In the genomic region with DNA sequence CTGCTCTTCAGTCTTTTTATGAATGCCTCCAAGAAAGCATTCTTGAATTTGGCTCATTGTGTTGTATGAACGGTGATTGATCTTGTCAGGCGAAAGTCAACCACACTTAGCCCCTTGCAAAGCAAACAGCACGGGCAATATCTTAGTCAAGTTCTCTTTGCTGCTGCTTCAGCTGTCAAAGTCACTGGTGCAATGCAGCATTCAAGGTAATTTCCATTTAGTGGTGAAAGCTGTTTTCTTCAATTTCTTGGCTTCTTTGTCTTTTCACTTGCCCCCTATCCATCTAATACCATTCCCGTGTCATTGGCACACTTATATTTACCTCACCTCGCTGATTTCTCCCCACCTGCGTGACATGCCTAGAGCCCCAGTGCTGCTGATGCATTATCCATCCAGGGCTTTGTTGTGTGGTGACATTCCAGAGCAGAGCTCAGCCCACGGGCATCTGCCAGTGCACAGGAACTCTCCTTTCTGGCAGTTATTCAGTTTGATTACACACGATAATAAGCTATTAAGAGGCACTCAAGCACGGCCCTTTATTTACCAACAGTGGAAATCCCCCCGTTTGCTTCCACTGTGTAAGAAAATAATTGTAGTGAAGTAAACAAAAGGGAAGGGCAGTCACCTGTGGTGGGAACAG, we compare ENCODE assay signal across 20 cellular contexts.
DNase-seq lines count a peak whose midpoint lies in the region; ATAC-seq and TF ChIP-seq lines count a peak whose summit lies in the region.
"Had no signal": no experiment of that assay in that cellular context is flagged by ENCODE, and none has a peak within 500 bp of the region (broad histone marks: within the 10 kb centered on the region; RNA-seq: fewer than 3 reads in every experiment).

No MANE protein-coding gene starts in this region.

- no peaks in the 10 kb centered on the region for H3K27me3 ChIP-seq in mammary epithelial cell (ENCODE audit: insufficient read depth, low read length)
- peaks cover 18% of the 10 kb centered on the region for H3K27me3 ChIP-seq in RWPE2 (ENCODE audit: insufficient read depth, poor library complexity, severe bottlenecking)
- H3K27me3 ChIP-seq: BLaER1 treated with 17β-estradiol and CSF1 and Interleukin-3, amounts not matched to agents 10 nM and 100 nM; brain microvascular endothelial cell; colonic mucosa; heart left ventricle; uterus had no signal

- H3K36me3 ChIP-seq in mammary epithelial cell (ENCODE audit: insufficient read depth, low read length) (no peaks in the 10 kb centered on the region), RWPE2 (ENCODE audit: low read depth) (no peaks in the 10 kb centered on the region)
- H3K36me3 ChIP-seq: BLaER1 treated with 17β-estradiol and CSF1 and Interleukin-3, amounts not matched to agents 10 nM and 100 nM; brain microvascular endothelial cell; colonic mucosa; heart left ventricle; uterus had no signal

- no peak overlapping the region for H3K4me3 Mint-ChIP-seq in activated CD4-positive, alpha-beta memory T cell treated with anti-CD3 and anti-CD28 coated beads for 36 hours
- H3K4me3 Mint-ChIP-seq: immature natural killer cell had no signal

- POLR2A ChIA-PET in activated CD4-positive, alpha-beta memory T cell treated with anti-CD3 and anti-CD28 coated beads for 36 hours (lab: Charles Lee): no interaction called here

- H3K4me1 Mint-ChIP-seq in activated CD4-positive, alpha-beta memory T cell treated with anti-CD3 and anti-CD28 coated beads for 36 hours (ENCODE audit: low read depth): no peaks in the 10 kb centered on the region
- H3K4me1 Mint-ChIP-seq: immature natural killer cell had no signal

- H4K20me1 ChIP-seq in mammary epithelial cell (ENCODE audit: insufficient read depth, low read length): no peaks in the 10 kb centered on the region
- H4K20me1 ChIP-seq: BLaER1 treated with 17β-estradiol and CSF1 and Interleukin-3, amounts not matched to agents 10 nM and 100 nM had no signal

- H3K27ac ChIP-seq in mammary epithelial cell (ENCODE audit: insufficient read depth, low read depth, low read length) (no peak overlapping the region), RWPE2 (ENCODE audit: poor library complexity, severe bottlenecking) (no peak overlapping the region)
- H3K27ac ChIP-seq: BLaER1 treated with 17β-estradiol and CSF1 and Interleukin-3, amounts not matched to agents 10 nM and 100 nM; brain microvascular endothelial cell; colonic mucosa; heart left ventricle; KMS-11; uterus; VCaP had no signal

- no peak overlapping the region for H3K4me3 ChIP-seq in mammary epithelial cell (replicated peaks in 1 of 3; ENCODE audit: insufficient read depth in 1 of 3, low read depth in 2 of 3, low read length in 3 of 3)
- H3K4me3 ChIP-seq in RWPE2 (ENCODE audit: severe bottlenecking): no peak overlapping the region
- H3K4me3 ChIP-seq: BLaER1 treated with 17β-estradiol and CSF1 and Interleukin-3, amounts not matched to agents 10 nM and 100 nM; colonic mucosa; heart left ventricle; uterus had no signal

- intact Hi-C loops in mammary epithelial cell (cut with micrococcal nuclease): no loop called here
- intact Hi-C loops in activated CD4-positive, alpha-beta memory T cell treated with anti-CD3 and anti-CD28 coated beads for 36 hours (cut with micrococcal nuclease): no loop called here

- CTCF ChIA-PET in mammary epithelial cell (lab: Charles Lee; ENCODE audit: low non-redundant PET): no interaction called here
- CTCF ChIA-PET in activated CD4-positive, alpha-beta memory T cell treated with anti-CD3 and anti-CD28 coated beads for 36 hours (lab: Charles Lee): no interaction called here

- H3K36me3 Mint-ChIP-seq in activated CD4-positive, alpha-beta memory T cell treated with anti-CD3 and anti-CD28 coated beads for 36 hours: no peaks in the 10 kb centered on the region

- peaks cover 27% of the 10 kb centered on the region for H3K9me3 Mint-ChIP-seq in activated CD4-positive, alpha-beta memory T cell treated with anti-CD3 and anti-CD28 coated beads for 36 hours

- H3K9ac ChIP-seq in mammary epithelial cell (ENCODE audit: insufficient read depth, low read length): no peak overlapping the region
- H3K9ac ChIP-seq: BLaER1 treated with 17β-estradiol and CSF1 and Interleukin-3, amounts not matched to agents 10 nM and 100 nM; KMS-11 had no signal

- H3K27ac Mint-ChIP-seq in activated CD4-positive, alpha-beta memory T cell treated with anti-CD3 and anti-CD28 coated beads for 36 hours: no peak overlapping the region
- H3K27ac Mint-ChIP-seq: immature natural killer cell had no signal

- DNase-seq in T47D (ENCODE audit: low read depth in 1 of 2, low spot score in 1 of 2): peak; percentile 12 to 64
- DNase-seq in mammary epithelial cell: no peak
- DNase-seq in RWPE2 (ENCODE audit: low spot score): no peak
- DNase-seq in left kidney (ENCODE audit: low read depth, low spot score): peak; percentile 46
- no peak for DNase-seq in H4 (ENCODE audit: low spot score)
- no peak for DNase-seq in activated CD4-positive, alpha-beta memory T cell treated with anti-CD3 and anti-CD28 coated beads for 36 hours
- no peak for DNase-seq in T-helper 2 cell
- DNase-seq: activated effector memory CD4-positive, alpha-beta T cell treated with anti-CD3 and anti-CD28 coated beads, Interleukin-2, amount 50 U/mL, for 16 hours; brain microvascular endothelial cell; colonic mucosa; heart left ventricle; immature natural killer cell; NCI-H446 treated with DMSO at 0.1 percent for 48 hours; SHP77 treated with DMSO at 0.1 percent for 48 hours; stimulated activated CD4-positive, alpha-beta T cell treated with anti-CD3 and anti-CD28 coated beads, Interleukin-12 subunit alpha, Interleukin-12 subunit beta, amount 100 ng/mL, for 4 hours; uterus had no signal

- no peaks in the 10 kb centered on the region for H3K79me2 ChIP-seq in mammary epithelial cell (ENCODE audit: insufficient read depth, low read length)

- no peak overlapping the region for H3K4me2 ChIP-seq in mammary epithelial cell (ENCODE audit: insufficient read depth, low read depth, low read length)
- H3K4me2 ChIP-seq: BLaER1 treated with 17β-estradiol and CSF1 and Interleukin-3, amounts not matched to agents 10 nM and 100 nM; KMS-11 had no signal

- H3K4me1 ChIP-seq in mammary epithelial cell (ENCODE audit: insufficient read depth, low read length) (no peaks in the 10 kb centered on the region), RWPE2 (ENCODE audit: insufficient read depth, poor library complexity, severe bottlenecking) (no peaks in the 10 kb centered on the region)
- H3K4me1 ChIP-seq: colonic mucosa, heart left ventricle, uterus had no signal

- H3K9me3 ChIP-seq in mammary epithelial cell (replicated peaks; ENCODE audit: insufficient read depth, low read length): peaks cover 25% of the 10 kb centered on the region
- no peaks in the 10 kb centered on the region for H3K9me3 ChIP-seq in RWPE2 (ENCODE audit: severe bottlenecking)
- H3K9me3 ChIP-seq: BLaER1 treated with 17β-estradiol and CSF1 and Interleukin-3, amounts not matched to agents 10 nM and 100 nM; colonic mucosa; heart left ventricle; uterus had no signal

- no TSS peak for BruUV-seq in mammary epithelial cell (replicated peaks; lab: Mats Ljungman, UMichigan)

- H3K27me3 Mint-ChIP-seq in activated CD4-positive, alpha-beta memory T cell treated with anti-CD3 and anti-CD28 coated beads for 36 hours: no peaks in the 10 kb centered on the region

- H2AFZ ChIP-seq in mammary epithelial cell (ENCODE audit: low read depth, low read length): no peak overlapping the region

- 0% methylated on average over 7 of the region's 10 CpGs for whole genome bisulfite sequencing in mammary epithelial cell (ENCODE audit: low coverage, missing lambda C conversion rate)

- ATAC-seq in RWPE2 (ENCODE audit: low read depth) (peak; percentile 35; the same call in 1 of the 3 replicates), SK-N-SH treated with all-trans-retinoic acid at 6 μM for 48 hours (no peak)
- ATAC-seq: heart left ventricle had no signal

- dilution Hi-C loops in mammary epithelial cell (cut with HindIII; ENCODE audit: low sequenced_read_pairs): no loop called here

- no peak for TF ChIP-seq CTCF in mammary epithelial cell (conservative IDR thresholded peaks at IDR 0.05 in 1 of 2, IDR thresholded peaks at IDR 0.05 in 1 of 2; ENCODE audit: extremely low read depth in 1 of 2, insufficient read depth in 1 of 2, low read depth in 1 of 2, low read length in 2 of 2)
- TF ChIP-seq CTCF in RWPE2 (IDR thresholded peaks at IDR 0.05; ENCODE audit: poor library complexity, severe bottlenecking): no peak

- in situ Hi-C loops in T47D (cut with HindIII; ENCODE audit: low pct_unique_long_range_greater_than_20kb, low sequenced_read_pairs) (no loop called here), mammary epithelial cell (cut with MboI; ENCODE audit: low sequenced_read_pairs in 2 of 2) (no loop called here)

TF ChIP-seq in SK-N-SH treated with all-trans-retinoic acid at 6 μM for 48 hours, 23 proteins besides CTCF, POLR2A, EP300 and RAD21:
- TF ChIP-seq ZFP30 (CRISPR knock-in tag; IDR thresholded peaks at IDR 0.05): no peak
- TF ChIP-seq, protein P1, sequence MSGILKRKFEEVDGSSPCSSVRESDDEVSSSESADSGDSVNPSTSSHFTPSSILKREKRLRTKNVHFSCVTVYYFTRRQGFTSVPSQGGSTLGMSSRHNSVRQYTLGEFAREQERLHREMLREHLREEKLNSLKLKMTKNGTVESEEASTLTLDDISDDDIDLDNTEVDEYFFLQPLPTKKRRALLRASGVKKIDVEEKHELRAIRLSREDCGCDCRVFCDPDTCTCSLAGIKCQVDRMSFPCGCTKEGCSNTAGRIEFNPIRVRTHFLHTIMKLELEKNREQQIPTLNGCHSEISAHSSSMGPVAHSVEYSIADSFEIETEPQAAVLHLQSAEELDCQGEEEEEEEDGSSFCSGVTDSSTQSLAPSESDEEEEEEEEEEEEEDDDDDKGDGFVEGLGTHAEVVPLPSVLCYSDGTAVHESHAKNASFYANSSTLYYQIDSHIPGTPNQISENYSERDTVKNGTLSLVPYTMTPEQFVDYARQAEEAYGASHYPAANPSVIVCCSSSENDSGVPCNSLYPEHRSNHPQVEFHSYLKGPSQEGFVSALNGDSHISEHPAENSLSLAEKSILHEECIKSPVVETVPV (CRISPR knock-in tag; IDR thresholded peaks at IDR 0.05): no peak
- TF ChIP-seq ISL1 (CRISPR knock-in tag; IDR thresholded peaks at IDR 0.05): no peak
TF ChIP-seq in SK-N-SH treated with all-trans-retinoic acid at 6 μM for 48 hours: peak in this region for 0.

Comparison
In these comparisons a context has a peak if more than half of its experiments do, and no peak if none do; other contexts are left out.
1. DNase-seq: peak in T47D (2 of 2) and left kidney (single experiment); none in mammary epithelial cell (single experiment), RWPE2 (single experiment), H4 (single experiment), activated CD4-positive, alpha-beta memory T cell treated with anti-CD3 and anti-CD28 coated beads for 36 hours (single experiment) and T-helper 2 cell (0 of 5).